ENCODE assay signal across 10 cellular contexts in the genomic region with DNA sequence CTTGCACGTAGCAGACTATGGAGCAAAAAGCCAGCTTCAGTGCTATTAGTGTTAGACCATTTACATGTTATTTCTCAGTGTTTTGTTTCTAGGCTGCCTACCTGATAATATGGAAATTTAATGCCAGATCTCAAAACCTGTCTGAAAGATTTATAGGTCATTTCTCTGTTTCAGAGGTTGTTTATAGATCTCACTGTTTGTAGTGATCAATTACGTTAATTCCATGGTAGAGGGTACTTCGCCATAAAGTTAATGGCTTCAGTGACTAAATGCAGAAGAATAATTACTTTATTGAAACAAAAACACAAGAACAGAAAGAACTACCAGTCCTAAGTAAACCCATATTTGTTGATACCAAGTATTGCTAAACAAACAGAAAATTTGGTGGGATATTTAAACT.
"Had no signal": no experiment of that assay in that cellular context is flagged by ENCODE, and none has a peak within 500 bp of the region (broad histone marks: within the 10 kb centered on the region; RNA-seq: fewer than 3 reads in every experiment).

No MANE protein-coding gene starts in this region.

- H3K27me3 Mint-ChIP-seq: IgD-negative memory B cell had no signal

- H3K9me3 Mint-ChIP-seq: HFFc6 had no signal

- H3K4me3 ChIP-seq: GM23248, HAP-1 had no signal

- H3K36me3 Mint-ChIP-seq: IgD-negative memory B cell had no signal

- H3K27ac Mint-ChIP-seq: HFFc6 had no signal

- H3K9me3 ChIP-seq: HAP-1 had no signal

- H3K4me1 ChIP-seq: HAP-1 had no signal

- H3K36me3 ChIP-seq: HAP-1 had no signal

- DNase-seq: GM23248, GOT3, H7, HFFc6, KBM-7 had no signal

- ATAC-seq: HCT116, HepG2 had no signal

- H3K4me3 Mint-ChIP-seq: HFFc6, IgD-negative memory B cell had no signal

- H3K27ac ChIP-seq: GM23248, HL-60 had no signal
